In genomic region chr17:29061036-29061435, GRCh38 we compare ENCODE assay signal across 20 cellular contexts. TPM values are rescaled to one million over a fixed set of nuclear protein-coding genes. Genes with fewer than 3 reads are reported as not detected.
DNase-seq lines count a peak whose midpoint lies in the region; ATAC-seq, FAIRE-seq and TF ChIP-seq lines count a peak whose summit lies in the region.
"Had no signal": no experiment of that assay in that cellular context is flagged by ENCODE, and none has a peak within 500 bp of the region (broad histone marks: within the 10 kb centered on the region; RNA-seq: fewer than 3 reads in every experiment).

No MANE protein-coding gene starts in this region.

- H4K20me1 ChIP-seq in astrocyte (ENCODE audit: insufficient read depth, low read length) = no peaks in the 10 kb centered on the region

- H3K36me3 ChIP-seq in astrocyte (ENCODE audit: insufficient read depth, low read length) = no peaks in the 10 kb centered on the region
- H3K36me3 ChIP-seq: lower lobe of right lung had no signal

- no peak overlapping the region for H3K27ac ChIP-seq in astrocyte (ENCODE audit: low read depth, low read length)
- H3K27ac ChIP-seq: lower lobe of right lung, VCaP had no signal

- peak overlapping the region; percentile 8; the same call in 1 of the 2 replicates for H3K27ac Mint-ChIP-seq in HFFc6
- H3K27ac Mint-ChIP-seq in astrocyte (ENCODE audit: unreplicated experiment) = peak overlapping the region; percentile 4
- peak overlapping the region; percentile 33 for H3K27ac Mint-ChIP-seq in progenitor cell of endocrine pancreas
- H3K27ac Mint-ChIP-seq in activated T-cell treated with anti-CD3 and anti-CD28 coated beads, Interleukin-2, amount 50 U/mL, for 72 hours = no peak overlapping the region
- H3K27ac Mint-ChIP-seq: activated CD4-positive, alpha-beta memory T cell treated with anti-CD3 and anti-CD28 coated beads for 36 hours had no signal

- H3K4me2 ChIP-seq in astrocyte (ENCODE audit: low read length) = no peak overlapping the region

- H3K4me3 Mint-ChIP-seq in HFFc6 (no peak overlapping the region), astrocyte (ENCODE audit: unreplicated experiment) (peak overlapping the region; percentile 17), progenitor cell of endocrine pancreas (ENCODE audit: low read depth) (no peak overlapping the region)
- no peak overlapping the region for H3K4me3 Mint-ChIP-seq in activated T-cell treated with anti-CD3 and anti-CD28 coated beads, Interleukin-2, amount 50 U/mL, for 72 hours
- H3K4me3 Mint-ChIP-seq: activated CD4-positive, alpha-beta memory T cell treated with anti-CD3 and anti-CD28 coated beads for 36 hours; central memory CD8-positive, alpha-beta T cell had no signal

- H3K36me3 Mint-ChIP-seq in HFFc6 (ENCODE audit: low read depth) (no peaks in the 10 kb centered on the region), astrocyte (ENCODE audit: low read depth, unreplicated experiment) (no peaks in the 10 kb centered on the region), progenitor cell of endocrine pancreas (ENCODE audit: insufficient read depth) (no peaks in the 10 kb centered on the region)
- H3K36me3 Mint-ChIP-seq in activated T-cell treated with anti-CD3 and anti-CD28 coated beads, Interleukin-2, amount 50 U/mL, for 72 hours (ENCODE audit: insufficient read depth in 2 of 2) = no peaks in the 10 kb centered on the region
- H3K36me3 Mint-ChIP-seq: activated CD4-positive, alpha-beta memory T cell treated with anti-CD3 and anti-CD28 coated beads for 36 hours had no signal

- peaks cover 55% of the 10 kb centered on the region for H3K27me3 Mint-ChIP-seq in HFFc6 (ENCODE audit: insufficient read depth)
- peaks cover 18% of the 10 kb centered on the region for H3K27me3 Mint-ChIP-seq in astrocyte (ENCODE audit: low read depth, unreplicated experiment)
- H3K27me3 Mint-ChIP-seq in progenitor cell of endocrine pancreas = peaks cover 6% of the 10 kb centered on the region
- H3K27me3 Mint-ChIP-seq in activated T-cell treated with anti-CD3 and anti-CD28 coated beads, Interleukin-2, amount 50 U/mL, for 72 hours (ENCODE audit: low read depth) = no peaks in the 10 kb centered on the region
- H3K27me3 Mint-ChIP-seq: activated CD4-positive, alpha-beta memory T cell treated with anti-CD3 and anti-CD28 coated beads for 36 hours; central memory CD8-positive, alpha-beta T cell had no signal

- DNase-seq in HFFc6 (no peak), astrocyte (ENCODE audit: low read depth) (no peak), left ventricle myocardium superior (peak; percentile 18), progenitor cell of endocrine pancreas (ENCODE audit: low spot score, unreplicated experiment) (no peak)
- DNase-seq in stimulated activated CD4-positive, alpha-beta T cell treated with anti-CD3 and anti-CD28 coated beads, Interleukin-15, amount 100 ng/mL, for 24 hours = no peak
- no peak for DNase-seq in activated T-cell treated with anti-CD3 and anti-CD28 coated beads, Interleukin-2, amount 50 U/mL, for 72 hours
- DNase-seq: activated CD4-positive, alpha-beta memory T cell treated with anti-CD3 and anti-CD28 coated beads for 36 hours; activated T-cell treated with anti-CD3 and anti-CD28 coated beads, Interleukin-2, amount 50 U/mL, for 48 hours; lower lobe of right lung; MM.1S; NCI-H2029 treated with DMSO at 0.1 percent for 48 hours; NCI-H69; PC-3; stimulated activated CD4-positive, alpha-beta T cell treated with anti-CD3 and anti-CD28 coated beads, Interleukin-1b, Interleukin-23, amount 100 ng/mL, for 48 hours had no signal

- no peak overlapping the region for H3K9ac ChIP-seq in astrocyte (ENCODE audit: low read length)

- H3K4me3 ChIP-seq in astrocyte (ENCODE audit: insufficient read depth, low read depth, low read length) = no peak overlapping the region
- H3K4me3 ChIP-seq: lower lobe of right lung had no signal

- no peaks in the 10 kb centered on the region for H3K9me3 ChIP-seq in astrocyte (ENCODE audit: insufficient read depth, low read depth, low read length)
- H3K9me3 ChIP-seq: lower lobe of right lung had no signal

- H3K4me1 Mint-ChIP-seq in HFFc6 (ENCODE audit: low read depth) (no peaks in the 10 kb centered on the region), astrocyte (ENCODE audit: low read depth, unreplicated experiment) (peaks cover 24% of the 10 kb centered on the region), progenitor cell of endocrine pancreas (ENCODE audit: low read depth) (peaks cover 19% of the 10 kb centered on the region)
- peaks cover 19% of the 10 kb centered on the region for H3K4me1 Mint-ChIP-seq in activated T-cell treated with anti-CD3 and anti-CD28 coated beads, Interleukin-2, amount 50 U/mL, for 72 hours (ENCODE audit: low read depth)
- H3K4me1 Mint-ChIP-seq: central memory CD8-positive, alpha-beta T cell had no signal

- H3K79me2 ChIP-seq in astrocyte (ENCODE audit: insufficient read depth, low read length) = no peaks in the 10 kb centered on the region

- ATAC-seq in left ventricle myocardium superior = peak; percentile 80
- ATAC-seq in GM18505 (IDR thresholded peaks at IDR 0.05; ENCODE audit: unreplicated experiment) = no peak
- no peak for ATAC-seq in activated T-cell treated with anti-CD3 and anti-CD28 coated beads, Interleukin-2, amount 50 U/mL, for 72 hours (replicated peaks in 1 of 2)
- ATAC-seq: lower lobe of right lung, PC-3 had no signal

- H2AFZ ChIP-seq in astrocyte (ENCODE audit: low read depth, low read length) = no peak overlapping the region

- peaks cover 6% of the 10 kb centered on the region for H3K27me3 ChIP-seq in astrocyte (ENCODE audit: insufficient read depth, low read length)

- H3K9me3 Mint-ChIP-seq in HFFc6 (no peaks in the 10 kb centered on the region), astrocyte (ENCODE audit: unreplicated experiment) (no peaks in the 10 kb centered on the region), progenitor cell of endocrine pancreas (ENCODE audit: low read depth) (no peaks in the 10 kb centered on the region)
- no peaks in the 10 kb centered on the region for H3K9me3 Mint-ChIP-seq in activated T-cell treated with anti-CD3 and anti-CD28 coated beads, Interleukin-2, amount 50 U/mL, for 72 hours
- H3K9me3 Mint-ChIP-seq: activated CD4-positive, alpha-beta memory T cell treated with anti-CD3 and anti-CD28 coated beads for 36 hours; central memory CD8-positive, alpha-beta T cell had no signal

- TF ChIP-seq POLR2A in GM18505 (IDR thresholded peaks at IDR 0.05; ENCODE audit: borderline replicate concordance, extremely low read depth, insufficient read depth, insufficient read length) = no peak

- FAIRE-seq in astrocyte (lab: Jason Lieb, UNC) = no peak

- TF ChIP-seq CTCF in HFFc6 (IDR thresholded peaks at IDR 0.05) = no peak
- TF ChIP-seq CTCF in astrocyte (IDR thresholded peaks at IDR 0.05; ENCODE audit: insufficient read depth, low read depth, low read length) = no peak
- TF ChIP-seq CTCF in progenitor cell of endocrine pancreas (IDR thresholded peaks at IDR 0.05; ENCODE audit: unreplicated experiment) = no peak

- peaks cover 4% of the 10 kb centered on the region for H3K4me1 ChIP-seq in astrocyte (ENCODE audit: insufficient read depth, low read length)
- H3K4me1 ChIP-seq: lower lobe of right lung had no signal

- intact Hi-C loops in left ventricle myocardium superior (cut with micrococcal nuclease) = no loop called here

RNA-seq across cellular contexts. Expression of gene PIPOX, which starts 18.1 kb away (rescaled TPM):
- total RNA-seq in HFFc6 (2021; fragmentation: NEBNext Ultra II Directional; extraction: Animal tissue kit (Norgen Biotek cat#: 25700)) = under 1 TPM; 0.17 to 0.73 (median 0.44) TPM
- total RNA-seq in astrocyte = 1.8 and 2.6 TPM in 2 replicates
- total RNA-seq in left ventricle myocardium superior = 0.59 TPM
- 4.3 and 5.3 TPM in 2 replicates for total RNA-seq in progenitor cell of endocrine pancreas
- total RNA-seq in activated T-cell treated with anti-CD3 and anti-CD28 coated beads, Interleukin-2, amount 50 U/mL, for 72 hours = 10 to 100 TPM in 1 of 2 donors, 1 to 10 TPM in 1; 9.4 to 13.7 TPM

RNA-seq across cellular contexts. Expression of gene SEZ6, which starts 55.2 kb away (rescaled TPM):
- total RNA-seq in HFFc6 (2021; fragmentation: NEBNext Ultra II Directional; extraction: Animal tissue kit (Norgen Biotek cat#: 25700)) = not detected
- total RNA-seq in astrocyte (not detected in 2 replicates), left ventricle myocardium superior (not detected), progenitor cell of endocrine pancreas (9.8 and 10.1 TPM in 2 replicates)
- total RNA-seq in activated T-cell treated with anti-CD3 and anti-CD28 coated beads, Interleukin-2, amount 50 U/mL, for 72 hours = not detected
- total RNA-seq: activated CD4-positive, alpha-beta memory T cell treated with anti-CD3 and anti-CD28 coated beads for 36 hours; fibroblast of villous mesenchyme; lower lobe of right lung; PC-3; renal cortical epithelial cell; subcutaneous adipose tissue had no signal
